8 cellular contexts compared by ENCODE assay signal in genomic region chr20:62873681-62874031, GRCh38. TPM values are rescaled to one million over a fixed set of nuclear protein-coding genes. Genes with fewer than 3 reads are reported as not detected.
DNase-seq lines count a peak whose midpoint lies in the region; TF ChIP-seq lines count a peak whose summit lies in the region.
"Not testable (repeated sequence)": the region's sequence is repeated elsewhere in the genome, so short reads cannot be mapped to it uniquely, and the experiment has no call there.

No MANE protein-coding gene starts in this region.

- not testable (repeated sequence) for H4K20me1 ChIP-seq in GM23248 (ENCODE audit: insufficient read depth); fibroblast of lung (ENCODE audit: control insufficient read depth, extremely low read depth, insufficient read depth, low read length)

- H3K27ac Mint-ChIP-seq in activated naive CD4-positive, alpha-beta T cell treated with anti-CD3 and anti-CD28 coated beads, Interleukin-2, amount 10 ng/mL, durations not matched to agents 7 days and 5 days, result not testable (repeated sequence)

- H3F3A ChIP-seq in GM23248 (ENCODE audit: insufficient read depth), result not testable (repeated sequence)

- not testable (repeated sequence) for H4K8ac ChIP-seq in mesendoderm (ENCODE audit: low read depth, low read length)

- H3K9me3 Mint-ChIP-seq in activated naive CD4-positive, alpha-beta T cell treated with anti-CD3 and anti-CD28 coated beads, Interleukin-2, amount 10 ng/mL, durations not matched to agents 7 days and 5 days, result not testable (repeated sequence)

- not testable (repeated sequence) for H3K18ac ChIP-seq in mesendoderm (ENCODE audit: low read length)

- H2BK120ac ChIP-seq in mesendoderm (ENCODE audit: low read depth, low read length), result not testable (repeated sequence)

- not testable (repeated sequence) for H3K56ac ChIP-seq in mesendoderm (ENCODE audit: low read length)

- H3K4me2 ChIP-seq in GM23248 (ENCODE audit: unreplicated experiment); fibroblast of lung (ENCODE audit: extremely low read depth, insufficient read depth, low read length); mesendoderm (ENCODE audit: low read length): not testable (repeated sequence)

- DNase-seq in BJ (ENCODE audit: low read depth), result not testable (repeated sequence)
- DNase-seq in GM23248 (peak; percentile 69), NCI-H146 treated with DMSO at 0.1 percent for 48 hours (lab: John Stamatoyannopoulos, UW; ENCODE audit: unreplicated experiment) (peak; percentile 34), SJSA1 (ENCODE audit: low read depth in 1 of 2, low spot score in 2 of 2) (peak; percentile 48 to 79), fibroblast of lung (ENCODE audit: low read depth in 2 of 2) (peak; percentile 50 to 54), mesendoderm (peak; percentile 71)
- peak; percentile 52 for DNase-seq in activated naive CD4-positive, alpha-beta T cell treated with anti-CD3 and anti-CD28 coated beads, Interleukin-2, amount 10 ng/mL, durations not matched to agents 7 days and 5 days
- DNase-seq in stimulated activated CD4-positive, alpha-beta T cell treated with anti-CD3 and anti-CD28 coated beads, Interleukin-2, amount 100 ng/mL, for 24 hours, result peak; percentile 40 to 53

- not testable (repeated sequence) for H3K9me3 ChIP-seq in GM23248 (ENCODE audit: low read depth); SJSA1 (replicated peaks); fibroblast of lung (ENCODE audit: control insufficient read depth, insufficient read depth, low read depth, low read length)

- not testable (repeated sequence) for H2AK5ac ChIP-seq in mesendoderm (ENCODE audit: low read length)

- 3 to 10% methylated on average over 12 to 15 of the region's 15 CpGs for WGBS in GM23248 (ENCODE audit: low coverage in 1 of 2, low lambda C conversion rate in 2 of 2, missing lambda C conversion rate in 2 of 2), 2 experiments
- no CpG with 5 or more reads among the region's 15 CpGs for WGBS in mesendoderm (ENCODE audit: extremely low coverage, insufficient coverage, low lambda C conversion rate)

- in situ Hi-C loops in GM23248 (cut with MboI), result not testable (repeated sequence)

- POLR2A ChIA-PET in BJ (lab: Charles Lee), result not testable (repeated sequence)

- H3K27me3 ChIP-seq in BJ (ENCODE audit: control insufficient read depth, insufficient read depth, low read length); GM23248 (replicated peaks; ENCODE audit: insufficient read depth); SJSA1 (replicated peaks); fibroblast of lung (ENCODE audit: control insufficient read depth, insufficient read depth, low read length); mesendoderm (ENCODE audit: insufficient read depth, low read length, poor library complexity): not testable (repeated sequence)

- not testable (repeated sequence) for H4K5ac ChIP-seq in mesendoderm (ENCODE audit: low read length)

- not testable (repeated sequence) for H2BK5ac ChIP-seq in mesendoderm (ENCODE audit: low read length)

- peaks cover 35% of the 10 kb centered on the region for H3K27me3 Mint-ChIP-seq in activated naive CD4-positive, alpha-beta T cell treated with anti-CD3 and anti-CD28 coated beads, Interleukin-2, amount 10 ng/mL, durations not matched to agents 7 days and 5 days

- H3K79me1 ChIP-seq in mesendoderm (ENCODE audit: low read length), result not testable (repeated sequence)

- peaks cover 23% of the 10 kb centered on the region for H3K4me1 Mint-ChIP-seq in activated naive CD4-positive, alpha-beta T cell treated with anti-CD3 and anti-CD28 coated beads, Interleukin-2, amount 10 ng/mL, durations not matched to agents 7 days and 5 days

- not testable (repeated sequence) for H3K4ac ChIP-seq in mesendoderm (ENCODE audit: low read depth, low read length)

- CTCF ChIA-PET in BJ (lab: Yijun Ruan, JAX), result interaction anchor here (1.3 to 3.7 kb wide), 2 partner anchors 130 to 136 kb away, joined by 4 to 18 read pairs; no protein-coding TSS in a partner anchor
- CTCF ChIA-PET in activated naive CD4-positive, alpha-beta T cell treated with anti-CD3 and anti-CD28 coated beads, Interleukin-2, amount 10 ng/mL, durations not matched to agents 7 days and 5 days (lab: Charles Lee), result interaction anchor here (0.7 to 1.6 kb wide), 5 partner anchors 20 to 138 kb away, joined by 3 to 5 read pairs (median 3); no protein-coding TSS in a partner anchor

- not testable (repeated sequence) for H3K36me3 ChIP-seq in BJ (ENCODE audit: control insufficient read depth, insufficient read depth, low read length); GM23248 (ENCODE audit: low read depth); SJSA1; fibroblast of lung (ENCODE audit: control insufficient read depth, insufficient read depth, low read length); mesendoderm (ENCODE audit: control insufficient read depth, insufficient read depth, low read length)

- H2BK15ac ChIP-seq in mesendoderm (replicated peaks; ENCODE audit: low read depth), result not testable (repeated sequence)

- H3K4me1 ChIP-seq in GM23248 (ENCODE audit: insufficient read depth); mesendoderm (ENCODE audit: control insufficient read depth, low read depth, low read length): not testable (repeated sequence)
- peaks cover 12% of the 10 kb centered on the region for H3K4me1 ChIP-seq in SJSA1 (replicated peaks)
- H3K4me1 ChIP-seq in fibroblast of lung (ENCODE audit: control insufficient read depth, extremely low read depth, insufficient read depth, low read length), result peaks cover 18% of the 10 kb centered on the region

- not testable (repeated sequence) for H3K79me2 ChIP-seq in GM23248 (ENCODE audit: insufficient read depth); fibroblast of lung (ENCODE audit: control insufficient read depth, insufficient read depth, low read length); mesendoderm (ENCODE audit: control insufficient read depth, insufficient read depth, low read length)

- H3K36me3 Mint-ChIP-seq in activated naive CD4-positive, alpha-beta T cell treated with anti-CD3 and anti-CD28 coated beads, Interleukin-2, amount 10 ng/mL, durations not matched to agents 7 days and 5 days, result not testable (repeated sequence)

- TF ChIP-seq CTCF in BJ (IDR thresholded peaks at IDR 0.05; ENCODE audit: insufficient read depth, low read depth, low read length) (peak; percentile 58), fibroblast of lung (conservative IDR thresholded peaks at IDR 0.05 in 1 of 2, IDR thresholded peaks at IDR 0.05 in 1 of 2; ENCODE audit: low read depth in 1 of 2, low read length in 2 of 2) (peak; percentile 37 to 48)

- H3K9ac ChIP-seq in GM23248; fibroblast of lung (ENCODE audit: insufficient read depth, low read length); mesendoderm (ENCODE audit: low read length): not testable (repeated sequence)

- not testable (repeated sequence) for H3K4me3 ChIP-seq in BJ (ENCODE audit: low read depth, low read length); GM23248; SJSA1; fibroblast of lung (replicated peaks in 1 of 4; ENCODE audit: control extremely low read depth in 1 of 4, insufficient read depth in 1 of 4, low read depth in 3 of 4, low read length in 4 of 4); mesendoderm (ENCODE audit: low read length)

- not testable (repeated sequence) for H3K27ac ChIP-seq in GM23248; SJSA1; fibroblast of lung (ENCODE audit: insufficient read depth, low read length); mesendoderm (ENCODE audit: low read depth, low read length)

- not testable (repeated sequence) for H3K9me2 ChIP-seq in GM23248 (ENCODE audit: insufficient read depth)

- H2AFZ ChIP-seq in GM23248; fibroblast of lung (ENCODE audit: low read length): not testable (repeated sequence)

- not testable (repeated sequence) for H3K23ac ChIP-seq in mesendoderm (ENCODE audit: low read length)

- not testable (repeated sequence) for H3K4me3 Mint-ChIP-seq in activated naive CD4-positive, alpha-beta T cell treated with anti-CD3 and anti-CD28 coated beads, Interleukin-2, amount 10 ng/mL, durations not matched to agents 7 days and 5 days

RNA-seq across cellular contexts. Expression of gene TCFL5, which starts 12.0 kb away (rescaled TPM):
- 8.5 and 12.2 TPM in 2 replicates for polyA plus RNA-seq in BJ (2011; rRNA removed)
- polyA minus RNA-seq in BJ (2011; rRNA and poly(A)+ RNA removed), result 3.6 and 4.3 TPM in 2 replicates
- total RNA-seq in GM23248 (2014; rRNA removed; shearing (Covaris generic)), result 17.5 and 18.5 TPM in 2 replicates
- 1.2 and 1.7 TPM in 2 replicates for polyA plus RNA-seq in GM23248 (2016; fragmentation: Nextera tagmentation; extraction: Ambion mirVana)
- total RNA-seq in SJSA1 (2014; rRNA removed; shearing (Covaris generic)), result 6.3 and 12.8 TPM in 2 replicates
- 13.7 and 15.2 TPM in 2 replicates for total RNA-seq in fibroblast of lung
- polyA plus RNA-seq in fibroblast of lung, result 9.8 and 11.1 TPM in 2 replicates
- 8.3 and 8.9 TPM in 2 replicates for polyA plus RNA-seq in fibroblast of lung (2012)
- polyA minus RNA-seq in fibroblast of lung (ENCODE audit: low replicate concordance), result 0.89 and 0.94 TPM in 2 replicates
- 5.1 TPM for polyA plus RNA-seq in mesendoderm (2013, experiment 1 of 2)
- 4.8 TPM for polyA plus RNA-seq in mesendoderm (2013, experiment 2 of 2)

RNA-seq across cellular contexts. Expression of gene DIDO1, which starts 52.6 kb away (rescaled TPM):
- polyA plus RNA-seq in BJ (2011; rRNA removed) (18.0 and 19.8 TPM in 2 replicates), GM23248 (2016; fragmentation: Nextera tagmentation; extraction: Ambion mirVana) (15.5 and 16.2 TPM in 2 replicates), fibroblast of lung (25.9 and 28.8 TPM in 2 replicates)
- 17.4 and 19.3 TPM in 2 replicates for polyA minus RNA-seq in BJ (2011; rRNA and poly(A)+ RNA removed)
- total RNA-seq in GM23248 (2014; rRNA removed; shearing (Covaris generic)), result 28.6 and 37.1 TPM in 2 replicates
- 42.9 and 50.4 TPM in 2 replicates for total RNA-seq in SJSA1 (2014; rRNA removed; shearing (Covaris generic))
- total RNA-seq in fibroblast of lung, result 27.7 and 33.2 TPM in 2 replicates
- 23.1 and 23.5 TPM in 2 replicates for polyA plus RNA-seq in fibroblast of lung (2012)
- polyA minus RNA-seq in fibroblast of lung (ENCODE audit: low replicate concordance), result 24.0 and 26.3 TPM in 2 replicates
- 37.6 TPM for polyA plus RNA-seq in mesendoderm (2013, experiment 1 of 2)
- polyA plus RNA-seq in mesendoderm (2013, experiment 2 of 2), result 38.2 TPM

RNA-seq across cellular contexts. Expression of gene COL9A3, which starts 56.8 kb away (rescaled TPM):
- polyA plus RNA-seq in BJ (2011; rRNA removed), result 0.21 and 0.34 TPM in 2 replicates
- not detected in 2 replicates for polyA minus RNA-seq in BJ (2011; rRNA and poly(A)+ RNA removed)
- not detected in 2 replicates for total RNA-seq in GM23248 (2014; rRNA removed; shearing (Covaris generic))
- 0.25 TPM in 1 of 2 replicates, not detected in the other for polyA plus RNA-seq in GM23248 (2016; fragmentation: Nextera tagmentation; extraction: Ambion mirVana)
- not detected in 2 replicates for total RNA-seq in SJSA1 (2014; rRNA removed; shearing (Covaris generic))
- total RNA-seq in fibroblast of lung, result 0.17 and 1.3 TPM in 2 replicates
- polyA plus RNA-seq in fibroblast of lung, result 0.17 and 0.59 TPM in 2 replicates
- 0.49 and 1.3 TPM in 2 replicates for polyA plus RNA-seq in fibroblast of lung (2012)
- polyA minus RNA-seq in fibroblast of lung (ENCODE audit: low replicate concordance), result not detected in 2 replicates
- 45.6 TPM for polyA plus RNA-seq in mesendoderm (2013, experiment 1 of 2)
- polyA plus RNA-seq in mesendoderm (2013, experiment 2 of 2), result 45.1 TPM
